In genomic region chr19:8074501-8074900, GRCh38 we compare ENCODE assay signal across 26 cellular contexts. TPM values are rescaled to one million over a fixed set of nuclear protein-coding genes. Genes with fewer than 3 reads are reported as not detected.
DNase-seq lines count a peak whose midpoint lies in the region; ATAC-seq, FAIRE-seq and TF ChIP-seq lines count a peak whose summit lies in the region.
"Had no signal": no experiment of that assay in that cellular context is flagged by ENCODE, and none has a peak within 500 bp of the region (broad histone marks: within the 10 kb centered on the region; RNA-seq: fewer than 3 reads in every experiment).

No MANE protein-coding gene starts in this region.

- no peak overlapping the region for H3K18ac ChIP-seq in H1 (ENCODE audit: extremely low read depth, low read length)

- H2AK5ac ChIP-seq in H1 (ENCODE audit: low read depth, low read length): no peak overlapping the region

- no peak overlapping the region for H4K91ac ChIP-seq in H1 (replicated peaks; ENCODE audit: insufficient read length, low read length)

- 100% methylated on average over 1 of the region's 1 CpG; no CpG with 5 or more reads in 1 of the 2 experiments for WGBS in H1 (ENCODE audit: extremely low coverage in 1 of 2, insufficient coverage in 1 of 2, insufficient read length in 1 of 2, insufficient replicate concordance in 2 of 2, low coverage in 1 of 2, low lambda C conversion rate in 2 of 2, missing lambda C conversion rate in 1 of 2), 2 experiments

- DNase-seq in DMS53 (lab: John Stamatoyannopoulos, UW) (peak; percentile 16), DMS53 treated with DMSO at 0.1 percent for 48 hours (lab: John Stamatoyannopoulos, UW; ENCODE audit: unreplicated experiment) (no peak), NB4 (ENCODE audit: low read depth) (peak; percentile 49), H1 (ENCODE audit: low read depth in 1 of 2, low spot score in 2 of 2) (no peak), neural progenitor cell (ENCODE audit: low spot score) (no peak), SJCRH30 (no peak), NCI-H524 treated with DMSO at 0.1 percent for 48 hours (lab: John Stamatoyannopoulos, UW) (no peak)
- DNase-seq: 8988T, ACHN, BE2C, DMS79, EL, GF-D8, H9, KG1, MG63, NCI-H2029, NCI-H446 treated with DMSO at 0.1 percent for 48 hours, NCI-H526 treated with DMSO at 0.1 percent for 48 hours, RPMI8226 had no signal

- no peak overlapping the region for H3K23ac ChIP-seq in H1 (ENCODE audit: insufficient read length)

- H3K56ac ChIP-seq in H1 (replicated peaks; ENCODE audit: insufficient read length, low read depth, low read length): no peak overlapping the region

- peaks cover 38% of the 10 kb centered on the region for H3K36me3 Mint-ChIP-seq in neural progenitor cell

- H3K79me2 ChIP-seq in H1 (ENCODE audit: control insufficient read depth in 1 of 2, insufficient read depth in 2 of 2, low read length in 2 of 2): no peaks in the 10 kb centered on the region
- no peaks in the 10 kb centered on the region for H3K79me2 ChIP-seq in neural progenitor cell (ENCODE audit: low read depth)

- peak overlapping the region; percentile 25 for H3K4me3 Mint-ChIP-seq in neural progenitor cell
- H3K4me3 Mint-ChIP-seq: H9 had no signal

- H3K9ac ChIP-seq in H1 (replicated peaks in 1 of 4; ENCODE audit: extremely low read depth in 1 of 4, low read depth in 3 of 4, low read length in 3 of 4) (no peak overlapping the region), neural progenitor cell (no peak overlapping the region)
- H3K9ac ChIP-seq: GM23248 had no signal

- H3K27me3 Mint-ChIP-seq in neural progenitor cell (ENCODE audit: insufficient read depth, low read depth): peaks cover 6% of the 10 kb centered on the region

- H2BK120ac ChIP-seq in H1 (replicated peaks; ENCODE audit: low read depth, low read length): no peak overlapping the region

- H3F3A ChIP-seq in neural progenitor cell (ENCODE audit: low read depth): peaks cover 3% of the 10 kb centered on the region

- no peak for TF ChIP-seq RAD21 in H1 (IDR thresholded peaks at IDR 0.05 in 1 of 2, conservative IDR thresholded peaks at IDR 0.05 in 1 of 2; ENCODE audit: low read depth in 2 of 2, low read length in 2 of 2)

- FAIRE-seq in H1 (lab: Jason Lieb, UNC): no peak
- FAIRE-seq: GM12892 had no signal

- H3K9me3 ChIP-seq in H1 (ENCODE audit: insufficient read depth in 2 of 2, low read depth in 1 of 2, low read length in 1 of 2) (peaks cover 12 to 13% of the 10 kb centered on the region in 2 experiments), neural progenitor cell (ENCODE audit: low read depth) (peaks cover 7% of the 10 kb centered on the region), SJCRH30 (replicated peaks) (no peaks in the 10 kb centered on the region)

- H3K14ac ChIP-seq in H1 (ENCODE audit: insufficient read length): no peak overlapping the region

- POLR2A ChIA-PET in H1 (lab: Charles Lee; ENCODE audit: partially characterized antibody): interaction anchor here (1.4 kb wide), 1 partner anchor 17 kb away, joined by 4 read pairs; no protein-coding TSS in a partner anchor

- no peaks in the 10 kb centered on the region for H3K23me2 ChIP-seq in H1 (ENCODE audit: low read depth, low read length)

- H3K4me3 ChIP-seq in NB4 (ENCODE audit: low read depth, low read length): no peak overlapping the region
- no peak overlapping the region for H3K4me3 ChIP-seq in H1 (ENCODE audit: extremely low read depth in 1 of 4, insufficient read depth in 2 of 4, low read depth in 3 of 4, low read length in 4 of 4)
- H3K4me3 ChIP-seq in neural progenitor cell: no peak overlapping the region
- H3K4me3 ChIP-seq in SJCRH30: no peak overlapping the region
- H3K4me3 ChIP-seq: GM23248, MG63 had no signal

- CTCF ChIA-PET in H1 (lab: Charles Lee; ENCODE audit: partially characterized antibody): interaction anchor here (0.8 to 1.9 kb wide), 2 partner anchors 39 to 130 kb away, joined by 3 to 5 read pairs; no protein-coding TSS in a partner anchor

- no peaks in the 10 kb centered on the region for H3K4me1 ChIP-seq in H1 (replicated peaks in 1 of 4; ENCODE audit: control insufficient read depth in 3 of 4, insufficient read depth in 4 of 4, low read length in 3 of 4)
- no peaks in the 10 kb centered on the region for H3K4me1 ChIP-seq in neural progenitor cell
- H3K4me1 ChIP-seq in SJCRH30: no peaks in the 10 kb centered on the region
- H3K4me1 ChIP-seq: BE2C had no signal

- H2AFZ ChIP-seq in H1 (ENCODE audit: low read length) (no peak overlapping the region), neural progenitor cell (replicated peaks) (no peak overlapping the region)
- H2AFZ ChIP-seq: GM23248 had no signal

- H3K27ac ChIP-seq in H1 (ENCODE audit: low read depth, low read length) (no peak overlapping the region), neural progenitor cell (no peak overlapping the region), SJCRH30 (no peak overlapping the region)
- H3K27ac ChIP-seq: GM23248, HL-60 had no signal

- TF ChIP-seq CTCF in NB4 (IDR thresholded peaks at IDR 0.05; ENCODE audit: low read depth, low read length): no peak
- TF ChIP-seq CTCF in H1 (IDR thresholded peaks at IDR 0.05; ENCODE audit: control extremely low read depth in 1 of 3, insufficient read depth in 1 of 3, low read depth in 1 of 3, low read length in 3 of 3): no peak
- no peak for TF ChIP-seq CTCF in neural progenitor cell (IDR thresholded peaks at IDR 0.05)

- no peak for TF ChIP-seq EP300 in H1 (IDR thresholded peaks at IDR 0.05; ENCODE audit: borderline replicate concordance in 1 of 2, low read depth in 2 of 2, low read length in 2 of 2)

- peaks cover 0 to 5% of the 10 kb centered on the region in 2 experiments for H4K20me1 ChIP-seq in H1 (replicated peaks in 1 of 2; ENCODE audit: control insufficient read depth in 1 of 2, insufficient read depth in 2 of 2, low read length in 2 of 2)
- no peaks in the 10 kb centered on the region for H4K20me1 ChIP-seq in neural progenitor cell (ENCODE audit: low read depth)

- no peak overlapping the region for H2BK20ac ChIP-seq in H1 (ENCODE audit: low read length)

- H4K5ac ChIP-seq in H1 (ENCODE audit: insufficient read length, low read depth, low read length): no peak overlapping the region

- H3K4me1 Mint-ChIP-seq in neural progenitor cell: peaks cover 14% of the 10 kb centered on the region
- H3K4me1 Mint-ChIP-seq: H9 had no signal

- H3K4me2 ChIP-seq in H1 (ENCODE audit: insufficient read depth in 1 of 2, low read depth in 2 of 2, low read length in 2 of 2) (no peak overlapping the region), neural progenitor cell (no peak overlapping the region)

- peaks cover 12% of the 10 kb centered on the region for H3K9me3 Mint-ChIP-seq in neural progenitor cell

- H3K27me3 ChIP-seq in H1 (replicated peaks in 1 of 4; ENCODE audit: control insufficient read depth in 3 of 4, extremely low read depth in 1 of 4, insufficient read depth in 3 of 4, low read length in 3 of 4) (no peaks in the 10 kb centered on the region), neural progenitor cell (no peaks in the 10 kb centered on the region), SJCRH30 (no peaks in the 10 kb centered on the region)
- H3K27me3 ChIP-seq: BE2C had no signal

- no peak overlapping the region for H4K8ac ChIP-seq in H1 (ENCODE audit: extremely low read depth, insufficient read depth, low read length)

- no peak for ATAC-seq in HG03095 (IDR thresholded peaks at IDR 0.05; ENCODE audit: unreplicated experiment)

- TF ChIP-seq POLR2A in NB4 (IDR thresholded peaks at IDR 0.05; ENCODE audit: extremely low read depth, insufficient read length): no peak
- no peak for TF ChIP-seq POLR2A in H1 (IDR thresholded peaks at IDR 0.05; ENCODE audit: control extremely low read depth in 1 of 2, low read depth in 2 of 2, low read length in 2 of 2)

- no peak overlapping the region for H2BK15ac ChIP-seq in H1 (ENCODE audit: low read length)

- H3K4ac ChIP-seq in H1 (replicated peaks; ENCODE audit: insufficient read length, low read depth, low read length): no peak overlapping the region

- no peak overlapping the region for H3K27ac Mint-ChIP-seq in neural progenitor cell

- no peaks in the 10 kb centered on the region for H3K79me1 ChIP-seq in H1 (ENCODE audit: low read depth, low read length)

- no peak overlapping the region for H2BK12ac ChIP-seq in H1 (ENCODE audit: low read depth, low read length)

- no peak overlapping the region for H2BK5ac ChIP-seq in H1 (ENCODE audit: low read depth, low read length)

- H3K36me3 ChIP-seq in H1 (ENCODE audit: control insufficient read depth in 2 of 4, insufficient read depth in 4 of 4, low read length in 3 of 4) (peaks cover 7 to 29% (median 17%) of the 10 kb centered on the region in 4 experiments; a peak in 7 of 8 replicates), neural progenitor cell (peaks cover 5% of the 10 kb centered on the region), SJCRH30 (no peaks in the 10 kb centered on the region)
- H3K36me3 ChIP-seq: BE2C, MG63 had no signal

TF ChIP-seq in H1, 55 proteins besides CTCF, POLR2A, EP300 and RAD21:
- TF ChIP-seq MAX (IDR thresholded peaks at IDR 0.05) (no peak), POLR2AphosphoS5 (IDR thresholded peaks at IDR 0.05; ENCODE audit: low read depth, low read length) (0 out of 2 replicates have a peak, but pooled peaks have one; percentile 29), SRF (IDR thresholded peaks at IDR 0.05; ENCODE audit: low read depth, low read length) (peak; percentile 57; the same call in 1 of the 2 replicates)

RNA-seq across cellular contexts. Expression of gene CCL25, which starts 21.9 kb away (rescaled TPM):
- total RNA-seq in H1 (2021; fragmentation: NEBNext Ultra II Directional; extraction: Animal tissue kit (Norgen Biotek cat#: 25700)): not detected in 2 replicates
- polyA plus RNA-seq in H1 (2011; rRNA removed): 0.46 and 0.59 TPM in 2 replicates
- 0.31 TPM for polyA plus RNA-seq in H1 (2011; cell fraction: cytosol; rRNA removed)
- 0.41 TPM for polyA plus RNA-seq in H1 (2011; cell fraction: nucleus; rRNA removed)
- polyA plus RNA-seq in H1 (2012, experiment 1 of 2): 0.52 to 1.3 TPM (median 0.64 TPM) in 4 replicates
- polyA plus RNA-seq in H1 (2012, experiment 2 of 2): 0.59 TPM
- 0.53 TPM for polyA plus RNA-seq in H1 (2013, experiment 1 of 2)
- polyA plus RNA-seq in H1 (2013, experiment 2 of 2): 0.70 TPM
- polyA minus RNA-seq in H1 (2011; rRNA and poly(A)+ RNA removed): not detected in 2 replicates
- not detected for polyA minus RNA-seq in H1 (2011; cell fraction: cytosol; rRNA and poly(A)+ RNA removed)
- not detected for polyA minus RNA-seq in H1 (2011; cell fraction: nucleus; rRNA and poly(A)+ RNA removed)
- total RNA-seq in neural progenitor cell (ENCODE audit: low replicate concordance): 1.2 TPM in 1 of 2 replicates, not detected in the other
- total RNA-seq in SJCRH30 (2014; rRNA removed; shearing (Covaris generic)): not detected in 2 replicates
- total RNA-seq: GM23248, H9, Right ventricle myocardium superior, SK-MEL-5 had no signal
- polyA plus RNA-seq: GM23248 had no signal

Comparison
In these comparisons a context has a peak if more than half of its experiments do, and no peak if none do; other contexts are left out.
1. DNase-seq: peak in DMS53 (single experiment) and NB4 (single experiment); none in DMS53 treated with DMSO at 0.1 percent for 48 hours (single experiment), H1 (0 of 2), neural progenitor cell (single experiment), SJCRH30 (0 of 2) and NCI-H524 treated with DMSO at 0.1 percent for 48 hours (single experiment).